In genomic region chr22:45413368-45414211, GRCh38 we compare ENCODE assay signal across 8 cellular contexts. TPM values are rescaled to one million over a fixed set of nuclear protein-coding genes. Genes with fewer than 3 reads are reported as not detected.
A peak's percentile ranks its signal among the peaks of the same experiment; 100 is the strongest.
DNase-seq lines count a peak whose midpoint lies in the region; ATAC-seq and TF ChIP-seq lines count a peak whose summit lies in the region.

Gene RIBC2 (plus strand): TSS chr22:45413693. CDS start chr22:45413887, 194 bp downstream.
Gene SMC1B (minus strand): TSS chr22:45413599. CDS start chr22:45413567, 32 bp downstream.

- H3K4me1 ChIP-seq in ascending aorta (peaks cover 0 to 7% of the 10 kb centered on the region in 2 donors), urinary bladder (ENCODE audit: insufficient read depth) (peaks cover 4% of the 10 kb centered on the region)

- WGBS in urinary bladder = 11% methylated on average over 68 of the region's 68 CpGs

- H3K36me3 ChIP-seq in MG63 (no peaks in the 10 kb centered on the region; the same call in 1 of the 2 replicates), ascending aorta (no peaks in the 10 kb centered on the region), urinary bladder (ENCODE audit: insufficient read depth) (no peaks in the 10 kb centered on the region)

- ATAC-seq in GM19463 (IDR thresholded peaks at IDR 0.05; ENCODE audit: unreplicated experiment) = no peak

- TF ChIP-seq CTCF in ascending aorta (IDR thresholded peaks at IDR 0.05) = peak in 1 of 3 experiments; percentile 2

- H3K4me3 ChIP-seq in MG63 = peak within 1 kb of the TSS; percentile 63
- H3K4me3 ChIP-seq in ascending aorta = peak within 1 kb of the TSS; percentile 52 to 54
- H3K4me3 ChIP-seq in urinary bladder (ENCODE audit: low read depth, low read length) = peak within 1 kb of the TSS; percentile 27

- intact Hi-C loops in ascending aorta (cut with DNase I) = loop anchor here (1.0 kb wide), 1 partner anchor 104 kb away; the partner anchor contains the start of gene FAM118A

- H3K27me3 ChIP-seq in MG63 (no peaks in the 10 kb centered on the region), ascending aorta (no peaks in the 10 kb centered on the region)

- H3K27ac ChIP-seq in ascending aorta (peak within 1 kb of the TSS in 1 of 2 donors; percentile 5), urinary bladder (ENCODE audit: low read depth) (no peak within 1 kb of the TSS)

- peak; percentile 46 for DNase-seq in DMS79 (lab: John Stamatoyannopoulos, UW)
- peak; percentile 86 for DNase-seq in MG63
- peak; percentile 44 to 93 (median 70) for DNase-seq in T-helper 2 cell
- DNase-seq in ascending aorta (ENCODE audit: low spot score in 2 of 2) = peak in 1 of 2 donors; percentile 87
- DNase-seq in hippocampal formation (lab: John Stamatoyannopoulos, UW) = peak; percentile 23 to 44
- DNase-seq in putamen (ENCODE audit: low spot score) = peak; percentile 31

- H3K9me3 ChIP-seq in MG63 (no peaks in the 10 kb centered on the region), ascending aorta (no peaks in the 10 kb centered on the region)

RNA-seq across cellular contexts. Expression of gene RIBC2, which starts in this region (rescaled TPM):
- 0.56 TPM in 1 of 2 replicates, not detected in the other for total RNA-seq in MG63 (2014; rRNA removed; shearing (Covaris generic); ENCODE audit: low replicate concordance)
- total RNA-seq in ascending aorta = not detected
- total RNA-seq in urinary bladder = 3.1 TPM
- polyA plus RNA-seq in urinary bladder = 0.51 TPM

RNA-seq across cellular contexts. Expression of gene SMC1B, which starts in this region (rescaled TPM):
- not detected in 2 replicates for total RNA-seq in MG63 (2014; rRNA removed; shearing (Covaris generic); ENCODE audit: low replicate concordance)
- total RNA-seq in ascending aorta (not detected), urinary bladder (0.16 TPM)
- polyA plus RNA-seq in urinary bladder = not detected

Comparison
In these comparisons a context has a peak if more than half of its experiments do, and no peak if none do; other contexts are left out.
1. Peak in DNase-seq and H3K4me3 ChIP-seq in MG63; RNA of the genes that start here not detected or under 1 TPM.